Comparison of ENCODE assay signal across 8 cellular contexts in genomic region chr15:47157827-47158226, GRCh38.
"Had no signal": no experiment of that assay in that cellular context is flagged by ENCODE, and none has a peak within 500 bp of the region (broad histone marks: within the 10 kb centered on the region; RNA-seq: fewer than 3 reads in every experiment).

No MANE protein-coding gene starts in this region.

- H3K4me3 ChIP-seq: GM12878 had no signal

- FAIRE-seq: G401.6, GM12878, GM12891, GM12892, GM18507, GM19239 had no signal

- DNase-seq: GDM1, GF-D8 had no signal

- ATAC-seq: GM12878 had no signal
